8 cellular contexts compared by ENCODE assay signal in the genomic region with DNA sequence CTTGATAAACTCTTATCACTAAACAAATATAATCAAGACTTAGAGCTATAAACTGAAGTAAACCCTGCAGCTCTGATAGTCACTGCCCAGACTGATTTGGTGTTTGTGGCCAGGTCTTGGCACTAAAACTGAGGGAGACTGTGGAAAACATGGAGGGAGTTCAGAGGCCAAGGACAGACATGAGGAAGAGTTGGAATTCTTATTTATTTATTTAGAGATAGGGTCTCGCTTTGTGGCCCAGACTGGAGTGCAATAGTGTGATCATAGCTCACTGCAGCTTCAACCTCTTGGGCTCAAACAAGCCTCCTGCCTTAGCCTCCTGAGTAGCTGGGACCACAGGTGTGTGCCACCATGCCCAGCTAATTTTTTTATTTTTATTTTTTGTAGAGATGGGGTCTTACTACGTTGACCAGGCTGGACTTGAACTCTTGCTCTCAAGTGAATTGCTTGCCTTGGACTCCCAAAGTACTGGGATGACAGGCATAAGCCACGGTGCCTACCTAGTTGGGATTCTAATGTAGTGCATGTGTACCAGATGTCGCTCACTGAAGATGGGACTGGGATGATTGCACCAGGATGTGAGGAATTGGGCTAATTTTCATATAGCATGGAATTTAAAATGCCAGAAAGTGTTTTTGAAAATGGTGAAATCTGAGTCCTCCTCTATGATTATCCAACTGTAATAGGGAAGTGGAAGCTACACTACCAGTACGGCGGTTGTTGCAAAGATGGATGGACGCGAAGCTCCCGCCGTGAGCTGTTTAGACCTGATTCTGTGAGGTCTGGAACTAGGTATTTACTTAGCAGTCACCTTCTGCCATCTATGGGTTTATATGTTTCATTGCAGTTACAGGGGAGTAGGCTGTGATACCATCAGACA. TPM values are rescaled to one million over a fixed set of nuclear protein-coding genes. Genes with fewer than 3 reads are reported as not detected.
DNase-seq lines count a peak whose midpoint lies in the region; ATAC-seq, FAIRE-seq and TF ChIP-seq lines count a peak whose summit lies in the region.

No MANE protein-coding gene starts in this region.

- peak; percentile 72 to 83 for TF ChIP-seq CTCF in Caco-2 (IDR thresholded peaks at IDR 0.05; ENCODE audit: insufficient read depth in 1 of 2, low read depth in 1 of 2, low read length in 1 of 2, severe bottlenecking in 1 of 2, unreplicated experiment in 1 of 2)
- TF ChIP-seq CTCF in endothelial cell of umbilical vein (IDR thresholded peaks at IDR 0.05; ENCODE audit: extremely low read depth in 1 of 2, insufficient read depth in 1 of 2, low read depth in 1 of 2, low read length in 2 of 2): peak; percentile 52 to 68
- peak; percentile 64 to 72 (median 65) for TF ChIP-seq CTCF in testis (IDR thresholded peaks at IDR 0.05)

- CTCF ChIA-PET in Caco-2 (lab: Charles Lee) (interaction anchor here (0.5 to 1.8 kb wide), 27 partner anchors 10 to 589 kb away, joined by 3 to 33 read pairs (median 4); no protein-coding TSS in a partner anchor), endothelial cell of umbilical vein (lab: Charles Lee) (interaction anchor here (0.6 to 3.9 kb wide), 97 partner anchors 9 to 1243 kb away, joined by 3 to 47 read pairs (median 4); a partner anchor contains a TSS)

- dilution Hi-C loops in endothelial cell of umbilical vein (cut with MboI; ENCODE audit: extremely low pct_ligation_motif_present, low sequenced_read_pairs): no loop called here

- H3K79me2 ChIP-seq in endothelial cell of umbilical vein (ENCODE audit: control insufficient read depth, insufficient read depth, low read length): no peaks in the 10 kb centered on the region

- H3K27ac ChIP-seq in endothelial cell of umbilical vein (ENCODE audit: insufficient read depth, low read depth, low read length) (no peak overlapping the region), mucosa of rectum (ENCODE audit: low read depth in 2 of 2, low read length in 2 of 2) (peak overlapping the region; percentile 75 to 85), testis (no peak overlapping the region)

- ATAC-seq in GM19452 (IDR thresholded peaks at IDR 0.05; ENCODE audit: unreplicated experiment): peak; percentile 55

- DNase-seq in Caco-2: peak; percentile 72 to 77
- DNase-seq in HPDE6-E6E7 (ENCODE audit: extremely low spot score): peak; percentile 76
- peak; percentile 83 for DNase-seq in NCI-H82 (lab: John Stamatoyannopoulos, UW)
- DNase-seq in activated CD4-positive, alpha-beta T cell treated with anti-CD3 and anti-CD28 coated beads, Interleukin-2, amount 50 U/mL, for 48 hours: peak; percentile 57 to 64
- peak; percentile 78 for DNase-seq in endothelial cell of umbilical vein (ENCODE audit: low read depth, low spot score)
- peak; percentile 66 for DNase-seq in testis

- H3K9me1 ChIP-seq in endothelial cell of umbilical vein (replicated peaks; ENCODE audit: control insufficient read depth, extremely low read depth, insufficient read depth, low read length): no peaks in the 10 kb centered on the region

- H3K4me1 Mint-ChIP-seq in Caco-2 (ENCODE audit: low read depth, unreplicated experiment): peaks cover 27% of the 10 kb centered on the region

- H3K4me3 ChIP-seq in Caco-2 (ENCODE audit: low read depth, low read length) (no peak overlapping the region), endothelial cell of umbilical vein (replicated peaks in 1 of 3; ENCODE audit: insufficient read depth in 1 of 3, low read depth in 1 of 3, low read length in 3 of 3) (no peak overlapping the region), mucosa of rectum (ENCODE audit: low read length in 2 of 2) (peak overlapping the region in 1 of 2 donors; percentile 50), testis (no peak overlapping the region)

- peaks cover 39% of the 10 kb centered on the region for H3K4me1 ChIP-seq in Caco-2
- peaks cover 38% of the 10 kb centered on the region for H3K4me1 ChIP-seq in endothelial cell of umbilical vein (ENCODE audit: control insufficient read depth, extremely low read depth, insufficient read depth, low read length)
- peaks cover 41 to 52% of the 10 kb centered on the region in 2 donors for H3K4me1 ChIP-seq in mucosa of rectum (ENCODE audit: control insufficient read depth in 2 of 2, insufficient read depth in 2 of 2, low read length in 2 of 2)
- peaks cover 5% of the 10 kb centered on the region for H3K4me1 ChIP-seq in testis

- 44 to 57% methylated on average over 10 of the region's 10 CpGs for WGBS in testis, 2 donors

- no peaks in the 10 kb centered on the region for H3K9me3 ChIP-seq in Caco-2
- H3K9me3 ChIP-seq in endothelial cell of umbilical vein (replicated peaks; ENCODE audit: control insufficient read depth, insufficient read depth, low read length): no peaks in the 10 kb centered on the region
- no peaks in the 10 kb centered on the region for H3K9me3 ChIP-seq in mucosa of rectum (ENCODE audit: control insufficient read depth in 2 of 2, low read length in 2 of 2)
- no peaks in the 10 kb centered on the region for H3K9me3 ChIP-seq in testis

- no peaks in the 10 kb centered on the region for H3K9me3 Mint-ChIP-seq in Caco-2 (ENCODE audit: unreplicated experiment)

- H3K36me3 Mint-ChIP-seq in Caco-2 (ENCODE audit: insufficient read depth, unreplicated experiment): no peaks in the 10 kb centered on the region

- FAIRE-seq in endothelial cell of umbilical vein (lab: Jason Lieb, UNC): peak; percentile 93

- no peaks in the 10 kb centered on the region for H4K20me1 ChIP-seq in endothelial cell of umbilical vein (replicated peaks; ENCODE audit: control insufficient read depth, extremely low read depth, insufficient read depth, low read length)

- H3K4me3 Mint-ChIP-seq in Caco-2 (ENCODE audit: unreplicated experiment): peak overlapping the region; percentile 59

- H3K27ac Mint-ChIP-seq in Caco-2 (ENCODE audit: unreplicated experiment): peak overlapping the region; percentile 75

- H3K36me3 ChIP-seq in Caco-2 (ENCODE audit: control insufficient read depth, insufficient read depth, low read length): no peaks in the 10 kb centered on the region
- H3K36me3 ChIP-seq in endothelial cell of umbilical vein (ENCODE audit: control insufficient read depth in 2 of 2, extremely low read depth in 1 of 2, insufficient read depth in 2 of 2, low read length in 2 of 2): no peaks in the 10 kb centered on the region
- no peaks in the 10 kb centered on the region for H3K36me3 ChIP-seq in mucosa of rectum (ENCODE audit: control insufficient read depth in 2 of 2, insufficient read depth in 2 of 2, low read length in 2 of 2)
- no peaks in the 10 kb centered on the region for H3K36me3 ChIP-seq in testis (ENCODE audit: low read depth, missing control alignments)

- BruUV-seq in Caco-2 (replicated peaks; lab: Mats Ljungman, UMichigan) (TSS peak; percentile 50), endothelial cell of umbilical vein (replicated peaks; lab: Mats Ljungman, UMichigan) (no TSS peak)

- H3K9ac ChIP-seq in endothelial cell of umbilical vein (replicated peaks; ENCODE audit: extremely low read depth, insufficient read depth, low read length) (no peak overlapping the region), mucosa of rectum (ENCODE audit: low read depth in 1 of 2, low read length in 2 of 2) (peak overlapping the region in 1 of 2 donors; percentile 16)

- H3K27me3 ChIP-seq in Caco-2 (replicated peaks; ENCODE audit: control insufficient read depth, insufficient read depth, low read length) (no peaks in the 10 kb centered on the region), endothelial cell of umbilical vein (ENCODE audit: control insufficient read depth in 2 of 2, insufficient read depth in 2 of 2, low read length in 2 of 2) (peaks cover 3 to 5% of the 10 kb centered on the region in 2 experiments), mucosa of rectum (ENCODE audit: control insufficient read depth in 2 of 2, insufficient read depth in 2 of 2, low read length in 2 of 2) (no peaks in the 10 kb centered on the region), testis (no peaks in the 10 kb centered on the region)

- intact Hi-C loops in Caco-2 (cut with micrococcal nuclease; ENCODE audit: unreplicated experiment): loop anchor here (1.0 to 10.0 kb wide), 10 partner anchors 32 to 1230 kb away; no protein-coding TSS in a partner anchor
- intact Hi-C loops in endothelial cell of umbilical vein (cut with micrococcal nuclease): loop anchor here (1.0 to 10.0 kb wide), 13 partner anchors 32 to 1243 kb away; a partner anchor contains a TSS
- intact Hi-C loops in testis (cut with DNase I; ENCODE audit: low total_unique reads): no loop called here

- no peak for TF ChIP-seq POLR2A in endothelial cell of umbilical vein (IDR thresholded peaks at IDR 0.05; ENCODE audit: low read depth, low read length)
- TF ChIP-seq POLR2A in testis (IDR thresholded peaks at IDR 0.05): no peak

- POLR2A ChIA-PET in Caco-2 (lab: Charles Lee): interaction anchor here (0.5 to 1.6 kb wide), 3 partner anchors 31 to 680 kb away, joined by 3 to 9 read pairs (median 3); no protein-coding TSS in a partner anchor
- POLR2A ChIA-PET in endothelial cell of umbilical vein (lab: Charles Lee): interaction anchor here (0.6 to 1.0 kb wide), 2 partner anchors 15 to 132 kb away, joined by 3 to 5 read pairs; no protein-coding TSS in a partner anchor

- no peaks in the 10 kb centered on the region for H3K27me3 Mint-ChIP-seq in Caco-2 (ENCODE audit: insufficient read depth, unreplicated experiment)

- peak overlapping the region; percentile 83 for H2AFZ ChIP-seq in endothelial cell of umbilical vein (ENCODE audit: low read depth, low read length)

- H3K4me2 ChIP-seq in endothelial cell of umbilical vein (ENCODE audit: insufficient read depth, low read length): peak overlapping the region; percentile 32

TF ChIP-seq in endothelial cell of umbilical vein, 7 proteins besides CTCF, POLR2A, EP300 and RAD21:
- TF ChIP-seq GATA2 (IDR thresholded peaks at IDR 0.05; ENCODE audit: insufficient read depth, insufficient read length, low read depth, low read length): peak; percentile 39
- no peak for TF ChIP-seq FOS (IDR thresholded peaks at IDR 0.05; ENCODE audit: borderline replicate concordance, insufficient read depth, low read length)
- no peak for TF ChIP-seq JUN (IDR thresholded peaks at IDR 0.05; ENCODE audit: borderline replicate concordance, insufficient read depth, insufficient read length, low read depth)

RNA-seq across cellular contexts. Expression of a gene that starts 52.7 kb away (rescaled TPM):
- total RNA-seq in Caco-2 (2022) (0.43 TPM in 1 of 2 replicates, not detected in the other), endothelial cell of umbilical vein (not detected in 2 replicates), testis (1 to 10 TPM in 1 of 2 donors, under 1 TPM in 1; 0.87 to 2.7 TPM)
- polyA plus RNA-seq in endothelial cell of umbilical vein (not detected in 2 replicates), testis (ENCODE audit: insufficient read depth, low read depth, low replicate concordance) (1.2 TPM)
- not detected in 2 replicates for polyA plus RNA-seq in endothelial cell of umbilical vein (2011; cell fraction: cytosol; rRNA removed)
- polyA plus RNA-seq in endothelial cell of umbilical vein (2011; cell fraction: nucleus; rRNA removed): not detected in 2 replicates
- not detected in 2 replicates for polyA plus RNA-seq in endothelial cell of umbilical vein (2012)
- polyA minus RNA-seq in endothelial cell of umbilical vein: not detected in 2 replicates
- polyA minus RNA-seq in endothelial cell of umbilical vein (2011; cell fraction: cytosol; rRNA and poly(A)+ RNA removed): not detected
- not detected in 2 replicates for polyA minus RNA-seq in endothelial cell of umbilical vein (2011; cell fraction: nucleus; rRNA and poly(A)+ RNA removed)

Comparison
In these comparisons a context has a peak if more than half of its experiments do, and no peak if none do; other contexts are left out.
1. H3K27ac ChIP-seq: peak in mucosa of rectum (2 of 2); none in endothelial cell of umbilical vein (single experiment) and testis (0 of 2).
2. Peak in every context shown above with its lines, with median percentiles within 50 percentile points of each other: DNase-seq and CTCF ChIP-seq.